9 cellular contexts compared by ENCODE assay signal in the genomic region with DNA sequence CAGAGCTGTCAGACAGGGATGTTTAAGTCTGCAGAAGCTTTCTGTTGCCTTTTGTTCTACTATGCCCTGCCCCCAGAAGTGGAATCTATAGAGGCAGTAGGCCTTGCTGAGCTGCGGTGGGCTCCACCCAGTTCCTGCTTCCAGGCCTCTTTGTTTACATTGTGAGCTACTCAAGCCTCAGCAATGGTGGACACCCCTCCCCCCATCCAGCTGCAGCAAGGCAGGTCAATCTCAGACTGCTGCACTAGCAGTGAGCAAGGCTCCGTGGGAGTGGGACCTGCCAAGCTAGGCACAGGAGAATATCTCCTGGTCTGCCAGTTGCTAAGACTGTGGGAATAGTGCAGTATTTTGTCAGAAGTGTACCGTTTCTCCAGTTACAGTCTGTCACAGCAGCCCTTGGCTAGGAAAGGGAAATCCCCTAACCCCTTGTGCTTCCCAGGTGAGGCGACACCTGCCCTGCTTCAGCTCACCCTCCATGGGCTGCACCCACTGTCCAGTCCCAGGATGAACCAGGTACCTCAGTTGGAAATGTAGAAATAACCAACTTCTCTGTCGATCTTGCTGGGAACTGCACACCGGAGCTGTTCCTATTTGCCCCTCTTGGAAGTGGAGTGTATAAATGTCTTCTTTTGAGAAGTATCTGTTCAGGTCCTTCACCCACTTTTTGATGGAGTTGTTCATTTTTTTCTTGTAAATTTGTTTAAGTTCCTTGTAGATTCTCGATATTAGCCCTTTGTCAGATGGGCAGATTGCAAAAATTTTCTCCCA.
DNase-seq lines count a peak whose midpoint lies in the region; ATAC-seq and TF ChIP-seq lines count a peak whose summit lies in the region.
"Had no signal": no experiment of that assay in that cellular context is flagged by ENCODE, and none has a peak within 500 bp of the region (broad histone marks: within the 10 kb centered on the region; RNA-seq: fewer than 3 reads in every experiment).

No MANE protein-coding gene starts in this region.

- no peak for ATAC-seq in stimulated activated naive CD8-positive, alpha-beta T cell treated with anti-CD3 and anti-CD28 coated beads, Interleukin-15, Interleukin-2, amounts not matched to agents 100 U/mL and 50 U/mL, for 24 hours
- ATAC-seq: GM12878 had no signal

- H3K4me3 Mint-ChIP-seq in IgD-negative memory B cell: peak overlapping the region in 3 of 4 donors; percentile 8 to 81 (median 51)

- DNase-seq in AG09319 (ENCODE audit: extremely low read depth, low read depth) (peak; percentile 38), UCSD-AML1 (lab: John Stamatoyannopoulos, UW; ENCODE audit: unreplicated experiment) (peak; percentile 80), fibroblast of the conjunctiva (ENCODE audit: low read depth) (peak; percentile 71), mesenteric fat pad (ENCODE audit: low spot score) (no peak), RKO (ENCODE audit: low spot score) (no peak), GOT3 (lab: John Stamatoyannopoulos, UW) (no peak)
- peak; percentile 19 for DNase-seq in stimulated activated naive CD8-positive, alpha-beta T cell treated with anti-CD3 and anti-CD28 coated beads, Interleukin-15, Interleukin-2, amounts not matched to agents 100 U/mL and 50 U/mL, for 24 hours

- H3K9me3 Mint-ChIP-seq in IgD-negative memory B cell: peaks cover 10 to 23% (median 16%) of the 10 kb centered on the region in 3 donors

- no peak overlapping the region for H3K27ac Mint-ChIP-seq in IgD-negative memory B cell

- no peak for TF ChIP-seq CTCF in AG09319 (IDR thresholded peaks at IDR 0.05; ENCODE audit: low read depth, low read length)

- peaks cover 31 to 52% (median 43%) of the 10 kb centered on the region in 3 donors for H3K4me1 Mint-ChIP-seq in IgD-negative memory B cell

- peaks cover 25% of the 10 kb centered on the region for H3K36me3 Mint-ChIP-seq in IgD-negative memory B cell

- no peaks in the 10 kb centered on the region for H3K27me3 Mint-ChIP-seq in IgD-negative memory B cell

Comparison
In these comparisons a context has a peak if more than half of its experiments do, and no peak if none do; other contexts are left out.
1. DNase-seq: peak in AG09319 (single experiment), UCSD-AML1 (single experiment), fibroblast of the conjunctiva (single experiment) and stimulated activated naive CD8-positive, alpha-beta T cell treated with anti-CD3 and anti-CD28 coated beads, Interleukin-15, Interleukin-2, amounts not matched to agents 100 U/mL and 50 U/mL, for 24 hours (single experiment); none in mesenteric fat pad (single experiment), RKO (single experiment) and GOT3 (single experiment).